Comparison of ENCODE assay signal across 16 cellular contexts in the genomic region with DNA sequence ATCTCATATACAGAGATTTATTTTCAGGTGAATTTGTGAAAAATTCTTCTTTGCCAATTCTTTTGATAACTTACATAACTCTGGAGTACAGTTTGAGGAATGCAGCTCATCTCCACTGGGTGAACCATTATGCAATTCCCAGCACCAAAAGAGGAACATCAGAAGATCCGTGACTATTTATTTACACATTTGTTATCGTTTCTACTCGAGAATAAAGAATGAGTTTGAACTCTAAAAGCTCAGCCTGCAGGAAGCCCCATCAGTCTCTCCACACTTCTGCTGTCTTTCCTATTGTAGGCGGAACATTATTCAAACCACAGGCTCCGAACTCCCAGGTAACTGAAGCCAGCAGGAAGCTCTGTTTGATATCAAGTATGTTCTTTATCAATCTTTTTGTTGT.
DNase-seq lines count a peak whose midpoint lies in the region; ATAC-seq and TF ChIP-seq lines count a peak whose summit lies in the region.
"Had no signal": no experiment of that assay in that cellular context is flagged by ENCODE, and none has a peak within 500 bp of the region (broad histone marks: within the 10 kb centered on the region; RNA-seq: fewer than 3 reads in every experiment).

No MANE protein-coding gene starts in this region.

- no peak overlapping the region for H3K27ac ChIP-seq in hepatocyte
- H3K27ac ChIP-seq: neutrophil, SJSA1 had no signal

- H3K4me1 ChIP-seq in hepatocyte (ENCODE audit: insufficient read depth) = no peaks in the 10 kb centered on the region

- H3K4me3 ChIP-seq in hepatocyte = no peak overlapping the region
- H3K4me3 ChIP-seq: mucosa of descending colon, SJSA1 had no signal

- H3K79me2 ChIP-seq in hepatocyte = no peaks in the 10 kb centered on the region

- no peaks in the 10 kb centered on the region for H3K36me3 ChIP-seq in hepatocyte (replicated peaks; ENCODE audit: insufficient read depth, low read depth)
- H3K36me3 ChIP-seq: neutrophil, SJSA1 had no signal

- H3K9me2 ChIP-seq in hepatocyte (replicated peaks; ENCODE audit: insufficient read depth) = no peaks in the 10 kb centered on the region

- peak overlapping the region; percentile 12 for H2AFZ ChIP-seq in hepatocyte

- WGBS in hepatocyte (ENCODE audit: low lambda C conversion rate, missing lambda C conversion rate) = 47% methylated on average over 5 of the region's 5 CpGs

- no peak overlapping the region for H3K4me2 ChIP-seq in hepatocyte

- H3K27me3 ChIP-seq in hepatocyte = no peaks in the 10 kb centered on the region
- H3K27me3 ChIP-seq: neutrophil, SJSA1 had no signal

- ATAC-seq in GM21717 (IDR thresholded peaks at IDR 0.05; ENCODE audit: unreplicated experiment) (no peak), GM21515 (IDR thresholded peaks at IDR 0.05; ENCODE audit: unreplicated experiment) (no peak), GM21390 (IDR thresholded peaks at IDR 0.05; ENCODE audit: unreplicated experiment) (no peak)

- H4K20me1 ChIP-seq in hepatocyte (ENCODE audit: insufficient read depth, poor library complexity, severe bottlenecking) = no peaks in the 10 kb centered on the region

- H3K9me3 ChIP-seq in hepatocyte (ENCODE audit: low read depth) = no peaks in the 10 kb centered on the region
- H3K9me3 ChIP-seq: mucosa of descending colon, neutrophil, SJSA1 had no signal

- DNase-seq in AG08395 (ENCODE audit: low spot score) (peak; percentile 7), Kasumi-1 (lab: John Stamatoyannopoulos, UW) (peak; percentile 39 to 47), SKM-1 treated with dmso at 0.1 percent for 144 hours (lab: John Stamatoyannopoulos, UW; ENCODE audit: unreplicated experiment) (peak; percentile 85), hepatocyte (ENCODE audit: low spot score) (no peak), NCI-H82 treated with DMSO at 0.1 percent for 48 hours (lab: John Stamatoyannopoulos, UW; ENCODE audit: unreplicated experiment) (no peak)
- DNase-seq: activated CD4-positive, alpha-beta T cell treated with anti-CD3 and anti-CD28 coated beads, Interleukin-2, amount 10 ng/mL, durations not matched to agents 24 days and 14 days; activated naive CD4-positive, alpha-beta T cell treated with anti-CD3 and anti-CD28 coated beads for 36 hours; foreskin melanocyte; left cardiac atrium; mucosa of descending colon; T1000 had no signal

- TF ChIP-seq CTCF in hepatocyte (IDR thresholded peaks at IDR 0.05; ENCODE audit: poor library complexity) = no peak

Comparison
In these comparisons a context has a peak if more than half of its experiments do, and no peak if none do; other contexts are left out.
1. DNase-seq: peak in AG08395 (single experiment), Kasumi-1 (2 of 2) and SKM-1 treated with dmso at 0.1 percent for 144 hours (single experiment); none in hepatocyte (single experiment) and NCI-H82 treated with DMSO at 0.1 percent for 48 hours (single experiment).